25 cellular contexts compared by ENCODE assay signal in genomic region chr2:216757532-216757931, GRCh38.
"Had no signal": no experiment of that assay in that cellular context is flagged by ENCODE, and none has a peak within 500 bp of the region (broad histone marks: within the 10 kb centered on the region; RNA-seq: fewer than 3 reads in every experiment).

No MANE protein-coding gene starts in this region.

- H2AFZ ChIP-seq: hepatocyte had no signal

- ATAC-seq: gastroesophageal sphincter; mucosa of descending colon; pancreas; right cardiac atrium; stimulated activated naive CD8-positive, alpha-beta T cell treated with anti-CD3 and anti-CD28 coated beads, Interleukin-15, Interleukin-2, amounts not matched to agents 100 U/mL and 50 U/mL, for 24 hours; upper lobe of right lung; WTC11 had no signal

- H3K9me3 ChIP-seq: gastroesophageal sphincter, left ventricle myocardium inferior, mucosa of descending colon, pancreas, thoracic aorta, upper lobe of right lung had no signal

- H3K4me1 ChIP-seq: pancreas had no signal

- H3K27me3 ChIP-seq: gastroesophageal sphincter, hepatocyte, pancreas, upper lobe of right lung had no signal

- H3K4me2 ChIP-seq: hepatocyte had no signal

- H3K79me2 ChIP-seq: hepatocyte had no signal

- DNase-seq: activated CD4-positive, alpha-beta memory T cell treated with anti-CD3 and anti-CD28 coated beads, Interleukin-2, amount 10 ng/mL, durations not matched to agents 7 days and 5 days; activated CD4-positive, alpha-beta T cell treated with anti-CD3 and anti-CD28 coated beads for 1 hour; activated CD4-positive, alpha-beta T cell treated with anti-CD3 and anti-CD28 coated beads, Interleukin-2, amount 10 ng/mL, durations not matched to agents 7 days and 5 days; activated CD8-positive, alpha-beta memory T cell treated with anti-CD3 and anti-CD28 coated beads, Interleukin-2, amount 50 U/mL, for 48 hours; activated gamma-delta T cell; activated naive CD4-positive, alpha-beta T cell treated with anti-CD3 and anti-CD28 coated beads, Interleukin-2, amount 10 ng/mL, durations not matched to agents 7 days and 5 days; activated naive CD8-positive, alpha-beta T cell treated with anti-CD3 and anti-CD28 coated beads, Interleukin-2, amount 10 ng/mL, durations not matched to agents 7 days and 5 days; activated T-cell treated with anti-CD3 and anti-CD28 coated beads, Interleukin-2, amount 50 U/mL, for 24 hours; amniotic stem cell; central memory CD4-positive, alpha-beta T cell; islet precursor cell; left ventricle myocardium inferior; mesendoderm; mucosa of descending colon; pancreas; right cardiac atrium; stimulated activated CD4-positive, alpha-beta T cell treated with anti-CD3 and anti-CD28 coated beads, Interleukin-2, amount 100 ng/mL, for 48 hours; stimulated activated naive CD8-positive, alpha-beta T cell treated with anti-CD3 and anti-CD28 coated beads, Interleukin-15, Interleukin-2, amounts not matched to agents 100 U/mL and 50 U/mL, for 24 hours; T-helper 9 cell; upper lobe of right lung had no signal

- H3K4me3 ChIP-seq: gastroesophageal sphincter, hepatocyte, left ventricle myocardium inferior, lung, mucosa of descending colon, pancreas, thoracic aorta, upper lobe of right lung had no signal

- H3K27ac ChIP-seq: hepatocyte, left ventricle myocardium inferior, pancreas, thoracic aorta, upper lobe of right lung had no signal

- H3K36me3 ChIP-seq: gastroesophageal sphincter, left ventricle myocardium inferior, pancreas, thoracic aorta, upper lobe of right lung had no signal
